25 cellular contexts compared by ENCODE assay signal in genomic region chr11:59192446-59193020, GRCh38. TPM values are rescaled to one million over a fixed set of nuclear protein-coding genes. Genes with fewer than 3 reads are reported as not detected.
DNase-seq lines count a peak whose midpoint lies in the region; ATAC-seq, FAIRE-seq and TF ChIP-seq lines count a peak whose summit lies in the region.
"Had no signal": no experiment of that assay in that cellular context is flagged by ENCODE, and none has a peak within 500 bp of the region (broad histone marks: within the 10 kb centered on the region; RNA-seq: fewer than 3 reads in every experiment).

No MANE protein-coding gene starts in this region.

- TF ChIP-seq POLR2A in right lobe of liver (IDR thresholded peaks at IDR 0.05) (no peak), HepG2 (IDR thresholded peaks at IDR 0.05; ENCODE audit: insufficient read depth in 1 of 2, low read depth in 2 of 2, low read length in 2 of 2) (no peak), stomach (IDR thresholded peaks at IDR 0.05) (no peak)

- peak overlapping the region; percentile 45 for H2BK5ac ChIP-seq in trophoblast cell (ENCODE audit: low read depth, low read length, poor library complexity)

- no peak overlapping the region for H3K4me3 ChIP-seq in right lobe of liver
- no peak overlapping the region for H3K4me3 ChIP-seq in HepG2 (replicated peaks in 1 of 3; ENCODE audit: insufficient read depth in 1 of 3, low read depth in 2 of 3, low read length in 3 of 3)
- peak overlapping the region; percentile 27 for H3K4me3 ChIP-seq in lower lobe of right lung
- no peak overlapping the region for H3K4me3 ChIP-seq in trophoblast cell (ENCODE audit: low read depth, low read length)
- H3K4me3 ChIP-seq in upper lobe of right lung, result peak overlapping the region; percentile 32
- H3K4me3 ChIP-seq in stomach, result no peak overlapping the region
- H3K4me3 ChIP-seq: BLaER1, GM12878, GM23338 had no signal

- intact Hi-C loops in right lobe of liver (cut with DNase I) (no loop called here), HepG2 (cut with micrococcal nuclease; ENCODE audit: unreplicated experiment) (no loop called here), lower lobe of right lung (cut with DNase I) (no loop called here), upper lobe of right lung (cut with DNase I) (no loop called here), stomach (cut with DNase I; ENCODE audit: low total_unique reads) (no loop called here), left colon (cut with DNase I, micrococcal nuclease) (no loop called here)

- WGBS in right lobe of liver (ENCODE audit: insufficient coverage, low coverage, low lambda C conversion rate, missing lambda C conversion rate), result 76% methylated on average over 3 of the region's 4 CpGs
- WGBS in HepG2 (ENCODE audit: low lambda C conversion rate), result 97% methylated on average over 4 of the region's 4 CpGs
- no CpG with 5 or more reads among the region's 4 CpGs for WGBS in trophoblast cell (ENCODE audit: extremely low coverage, insufficient coverage, insufficient read length)
- 65 to 82% (median 73%) methylated on average over 4 of the region's 4 CpGs for WGBS in stomach, 5 donors

- H3K4me2 ChIP-seq in HepG2 (ENCODE audit: low read depth, low read length) (no peak overlapping the region), trophoblast cell (ENCODE audit: low read length) (no peak overlapping the region)
- H3K4me2 ChIP-seq: BLaER1, GM23338 had no signal

- H2AFZ ChIP-seq in HepG2 (ENCODE audit: low read length) (no peak overlapping the region), trophoblast cell (ENCODE audit: insufficient read depth, low read length, poor library complexity) (no peak overlapping the region)
- H2AFZ ChIP-seq: GM23338 had no signal

- H3K9me3 ChIP-seq in right lobe of liver, result no peaks in the 10 kb centered on the region
- no peaks in the 10 kb centered on the region for H3K9me3 ChIP-seq in HepG2 (ENCODE audit: low read length)
- H3K9me3 ChIP-seq in lower lobe of right lung, result no peaks in the 10 kb centered on the region
- no peaks in the 10 kb centered on the region for H3K9me3 ChIP-seq in trophoblast cell (ENCODE audit: insufficient read depth, low read depth, low read length)
- H3K9me3 ChIP-seq in upper lobe of right lung, result no peaks in the 10 kb centered on the region
- H3K9me3 ChIP-seq in stomach, result no peaks in the 10 kb centered on the region
- H3K9me3 ChIP-seq: Caco-2 had no signal

- H3K4me1 ChIP-seq in right lobe of liver (peaks cover 0 to 34% (median 15%) of the 10 kb centered on the region in 4 donors), HepG2 (ENCODE audit: insufficient read depth, low read length) (peaks cover 18% of the 10 kb centered on the region), lower lobe of right lung (peaks cover 47% of the 10 kb centered on the region), trophoblast cell (ENCODE audit: control insufficient read depth in 1 of 2, insufficient read depth in 2 of 2, low read length in 2 of 2) (peaks cover 26 to 32% of the 10 kb centered on the region in 2 experiments), upper lobe of right lung (peaks cover 42% of the 10 kb centered on the region), stomach (peaks cover 17 to 53% (median 32%) of the 10 kb centered on the region in 4 donors)

- peak overlapping the region; percentile 55 for H4K91ac ChIP-seq in trophoblast cell (ENCODE audit: low read depth, low read length)

- TF ChIP-seq RAD21 in HepG2 (CRISPR knock-in tag; IDR thresholded peaks at IDR 0.05), result no peak

- no peak overlapping the region for H3K9ac ChIP-seq in HepG2 (ENCODE audit: insufficient read depth, low read depth, low read length)
- H3K9ac ChIP-seq in trophoblast cell (ENCODE audit: low read length), result no peak overlapping the region
- H3K9ac ChIP-seq: BLaER1 had no signal

- peak overlapping the region; percentile 19 for H2BK12ac ChIP-seq in trophoblast cell (ENCODE audit: low read length)

- ATAC-seq in right lobe of liver, result no peak
- ATAC-seq in HepG2, result no peak
- ATAC-seq in lower lobe of right lung, result no peak
- peak; percentile 3 for ATAC-seq in upper lobe of right lung
- ATAC-seq in GM19467 (IDR thresholded peaks at IDR 0.05; ENCODE audit: unreplicated experiment), result no peak
- ATAC-seq in left colon, result no peak
- ATAC-seq: CD8-positive, alpha-beta T cell; GM12878; GM23338; HCT116 had no signal

- H4K20me1 ChIP-seq in HepG2 (ENCODE audit: insufficient read depth, low read length), result no peaks in the 10 kb centered on the region
- H4K20me1 ChIP-seq: BLaER1 had no signal

- peak overlapping the region in 2 of 3 donors; percentile 73 to 76 for H3K27ac ChIP-seq in right lobe of liver
- H3K27ac ChIP-seq in HepG2 (ENCODE audit: extremely low read length, insufficient read depth, low read length), result no peak overlapping the region
- no peak overlapping the region for H3K27ac ChIP-seq in lower lobe of right lung
- H3K27ac ChIP-seq in trophoblast cell (ENCODE audit: low read depth, low read length), result peak overlapping the region; percentile 74
- peak overlapping the region; percentile 38 for H3K27ac ChIP-seq in upper lobe of right lung
- H3K27ac ChIP-seq in stomach, result no peak overlapping the region
- H3K27ac ChIP-seq: 22Rv1, BLaER1, C4-2B had no signal

- no peak overlapping the region for H3K18ac ChIP-seq in trophoblast cell (ENCODE audit: low read length)

- POLR2A ChIA-PET in HepG2 (lab: Yijun Ruan, JAX), result no interaction called here

- no peak overlapping the region for H3K23ac ChIP-seq in trophoblast cell (ENCODE audit: low read length)

- H4K8ac ChIP-seq in trophoblast cell (ENCODE audit: low read depth, low read length), result peak overlapping the region; percentile 23

- H3K27me3 ChIP-seq in right lobe of liver, result no peaks in the 10 kb centered on the region
- H3K27me3 ChIP-seq in HepG2 (ENCODE audit: control insufficient read depth in 1 of 2, insufficient read depth in 2 of 2, low read length in 2 of 2), result no peaks in the 10 kb centered on the region
- no peaks in the 10 kb centered on the region for H3K27me3 ChIP-seq in lower lobe of right lung (ENCODE audit: low read depth)
- no peaks in the 10 kb centered on the region for H3K27me3 ChIP-seq in trophoblast cell (ENCODE audit: insufficient read depth, low read length)
- no peaks in the 10 kb centered on the region for H3K27me3 ChIP-seq in upper lobe of right lung
- no peaks in the 10 kb centered on the region for H3K27me3 ChIP-seq in stomach
- H3K27me3 ChIP-seq: BLaER1 had no signal

- TF ChIP-seq EP300 in HepG2 (IDR thresholded peaks at IDR 0.05; ENCODE audit: low read depth in 2 of 2, low read length in 2 of 2), result no peak
- no peak for TF ChIP-seq EP300 in HepG2 (CRISPR knock-in tag; IDR thresholded peaks at IDR 0.05; ENCODE audit: borderline replicate concordance)
- TF ChIP-seq EP300 in stomach (IDR thresholded peaks at IDR 0.05), result no peak

- H2AK5ac ChIP-seq in trophoblast cell (ENCODE audit: low read length), result no peak overlapping the region

- TF ChIP-seq CTCF in right lobe of liver (IDR thresholded peaks at IDR 0.05) (no peak), HepG2 (CRISPR knock-in tag; IDR thresholded peaks at IDR 0.05) (no peak), lower lobe of right lung (IDR thresholded peaks at IDR 0.05) (no peak), upper lobe of right lung (IDR thresholded peaks at IDR 0.05) (no peak), stomach (IDR thresholded peaks at IDR 0.05) (no peak)

- BruUV-seq in HepG2 (replicated peaks; lab: Mats Ljungman, UMichigan), result no TSS peak

- CTCF ChIA-PET in HepG2 (lab: Yijun Ruan, JAX; ENCODE audit: low intra/inter-chr PET ratio, low total read pairs), result no interaction called here

- in situ Hi-C loops in HepG2 (cut with HindIII; ENCODE audit: extremely low pct_ligation_motif_present, low pct_unique_long_range_greater_than_20kb), result loop anchor here (25.0 kb wide), 1 partner anchor 495 kb away; no protein-coding TSS in a partner anchor

- H3K79me1 ChIP-seq in trophoblast cell (ENCODE audit: low read length), result peaks cover 22% of the 10 kb centered on the region

- no peak overlapping the region for H3K4ac ChIP-seq in trophoblast cell (ENCODE audit: low read depth, low read length)

- DNase-seq in right lobe of liver, result no peak
- DNase-seq in HepG2 (ENCODE audit: low spot score), result no peak
- DNase-seq in lower lobe of right lung, result no peak
- DNase-seq in trophoblast cell, result peak; percentile 78 to 96
- DNase-seq in upper lobe of right lung, result no peak
- DNase-seq in stomach, result no peak
- DNase-seq in left colon, result no peak
- DNase-seq: Caco-2; CD4-positive, CD25-positive, alpha-beta regulatory T cell; CD8-positive, alpha-beta T cell; DMS153; DND-41; GDM1; H9 had no signal

- no peak overlapping the region for H2BK120ac ChIP-seq in trophoblast cell (ENCODE audit: insufficient read depth, low read length, poor library complexity)

- H3K79me2 ChIP-seq in HepG2 (ENCODE audit: insufficient read depth, low read length), result no peaks in the 10 kb centered on the region
- H3K79me2 ChIP-seq in trophoblast cell (ENCODE audit: control insufficient read depth, insufficient read depth, low read length, poor library complexity), result peaks cover 2% of the 10 kb centered on the region

- FAIRE-seq in HepG2 (lab: Jason Lieb, UNC), result no peak
- FAIRE-seq: A204.1, GM12878, GM19239 had no signal

- H3K14ac ChIP-seq in trophoblast cell (ENCODE audit: low read length), result no peak overlapping the region

- H3K36me3 ChIP-seq in right lobe of liver, result peaks cover 0 to 31% (median 10%) of the 10 kb centered on the region in 4 donors
- H3K36me3 ChIP-seq in HepG2 (replicated peaks in 1 of 2; ENCODE audit: control insufficient read depth in 1 of 2, insufficient read depth in 2 of 2, low read length in 2 of 2), result peaks cover 7% of the 10 kb centered on the region in 2 experiments; a peak in 2 of 5 replicates
- peaks cover 66% of the 10 kb centered on the region for H3K36me3 ChIP-seq in lower lobe of right lung
- H3K36me3 ChIP-seq in trophoblast cell (ENCODE audit: control insufficient read depth in 1 of 2, insufficient read depth in 2 of 2, low read length in 2 of 2), result peaks cover 26 to 40% of the 10 kb centered on the region in 2 experiments
- peaks cover 60% of the 10 kb centered on the region for H3K36me3 ChIP-seq in upper lobe of right lung
- H3K36me3 ChIP-seq in stomach, result peaks cover 15 to 81% (median 71%) of the 10 kb centered on the region in 4 donors

- H4K12ac ChIP-seq in trophoblast cell (ENCODE audit: low read depth, low read length), result no peak overlapping the region

RNA-seq across cellular contexts. Expression of gene MPEG1, which starts 20.2 kb away (rescaled TPM):
- total RNA-seq in right lobe of liver, result 10 to 100 TPM in 2 of 6 experiments, 1 to 10 TPM in 4; 5.6 to 22.6 (median 7.4) TPM
- not detected in 2 replicates for total RNA-seq in HepG2 (2016; rRNA removed; fragmentation: Illumina TruSeq; extraction: Trizol)
- total RNA-seq in HepG2 (2016; cell fraction: cytosol; rRNA removed; fragmentation: Illumina TruSeq; extraction: Trizol; ENCODE audit: low read depth), result not detected in 2 replicates
- total RNA-seq in HepG2 (2016; cell fraction: insoluble cytoplasmic fraction; rRNA removed; fragmentation: Illumina TruSeq; extraction: Trizol), result not detected in 2 replicates
- total RNA-seq in HepG2 (2016; cell fraction: membrane; rRNA removed; fragmentation: Illumina TruSeq; extraction: Trizol), result not detected in 2 replicates
- total RNA-seq in HepG2 (2016; cell fraction: nucleus; rRNA removed; fragmentation: Illumina TruSeq; extraction: Trizol), result not detected in 2 replicates
- polyA plus RNA-seq in HepG2 (2011; rRNA removed), result not detected in 2 replicates
- not detected in 2 replicates for polyA plus RNA-seq in HepG2 (2011; cell fraction: cytosol; rRNA removed)
- polyA plus RNA-seq in HepG2 (2011; cell fraction: nucleus; rRNA removed), result not detected in 2 replicates
- not detected in 2 replicates for polyA plus RNA-seq in HepG2 (2012)
- not detected in 2 replicates for polyA plus RNA-seq in HepG2 (2016; cell fraction: cytosol; fragmentation: Illumina TruSeq; extraction: Trizol; ENCODE audit: low read depth)
- polyA plus RNA-seq in HepG2 (2016; cell fraction: insoluble cytoplasmic fraction; fragmentation: Illumina TruSeq; extraction: Trizol; ENCODE audit: low read depth), result not detected in 2 replicates
- polyA plus RNA-seq in HepG2 (2016; cell fraction: membrane; fragmentation: Illumina TruSeq; extraction: Trizol; ENCODE audit: low read depth), result not detected in 2 replicates
- polyA plus RNA-seq in HepG2 (2016; cell fraction: nucleus; fragmentation: Illumina TruSeq; extraction: Trizol; ENCODE audit: insufficient read depth, low read depth), result not detected in 2 replicates
- not detected in 2 replicates for polyA minus RNA-seq in HepG2 (2011; rRNA and poly(A)+ RNA removed; ENCODE audit: low replicate concordance)
- polyA minus RNA-seq in HepG2 (2011; cell fraction: cytosol; rRNA and poly(A)+ RNA removed), result not detected in 2 replicates
- not detected in 2 replicates for polyA minus RNA-seq in HepG2 (2011; cell fraction: nucleus; rRNA and poly(A)+ RNA removed)
- total RNA-seq in lower lobe of right lung, result 48.9 TPM
- not detected in 2 replicates for polyA plus RNA-seq in trophoblast cell (2013)
- total RNA-seq in upper lobe of right lung, result 34.1 TPM
- total RNA-seq in stomach, result 10 to 100 TPM in 3 of 5 donors, 1 to 10 TPM in 1, not detected in 1; 5.3 to 18.4 (median 16.1) TPM
- 1 to 10 TPM; 1.4 to 5.2 (median 5.0) TPM for polyA plus RNA-seq in stomach
- 10 to 100 TPM in 1 of 2 donors, 1 to 10 TPM in 1; 5.0 to 24.2 TPM for total RNA-seq in left colon
- total RNA-seq: Caco-2, GM23338, H4, H9 had no signal
- polyA plus RNA-seq: AG04450, GM23338 had no signal

RNA-seq across cellular contexts. Expression of gene DTX4, which starts 20.6 kb away (rescaled TPM):
- 10 to 100 TPM; 10.8 to 49.1 (median 22.6) TPM for total RNA-seq in right lobe of liver
- total RNA-seq in HepG2 (2016; rRNA removed; fragmentation: Illumina TruSeq; extraction: Trizol), result 5.6 and 6.9 TPM in 2 replicates
- total RNA-seq in HepG2 (2016; cell fraction: cytosol; rRNA removed; fragmentation: Illumina TruSeq; extraction: Trizol; ENCODE audit: low read depth), result 1.0 and 1.1 TPM in 2 replicates
- 5.8 and 5.9 TPM in 2 replicates for total RNA-seq in HepG2 (2016; cell fraction: insoluble cytoplasmic fraction; rRNA removed; fragmentation: Illumina TruSeq; extraction: Trizol)
- 4.1 and 4.8 TPM in 2 replicates for total RNA-seq in HepG2 (2016; cell fraction: membrane; rRNA removed; fragmentation: Illumina TruSeq; extraction: Trizol)
- total RNA-seq in HepG2 (2016; cell fraction: nucleus; rRNA removed; fragmentation: Illumina TruSeq; extraction: Trizol), result 5.4 and 6.2 TPM in 2 replicates
- 0.50 and 0.67 TPM in 2 replicates for polyA plus RNA-seq in HepG2 (2011; rRNA removed)
- 0.37 and 0.47 TPM in 2 replicates for polyA plus RNA-seq in HepG2 (2011; cell fraction: cytosol; rRNA removed)
- polyA plus RNA-seq in HepG2 (2011; cell fraction: nucleus; rRNA removed), result 2.6 and 3.0 TPM in 2 replicates
- polyA plus RNA-seq in HepG2 (2012), result 0.91 and 0.99 TPM in 2 replicates
- polyA plus RNA-seq in HepG2 (2016; cell fraction: cytosol; fragmentation: Illumina TruSeq; extraction: Trizol; ENCODE audit: low read depth), result 0.53 and 0.69 TPM in 2 replicates
- 5.1 and 5.8 TPM in 2 replicates for polyA plus RNA-seq in HepG2 (2016; cell fraction: insoluble cytoplasmic fraction; fragmentation: Illumina TruSeq; extraction: Trizol; ENCODE audit: low read depth)
- polyA plus RNA-seq in HepG2 (2016; cell fraction: membrane; fragmentation: Illumina TruSeq; extraction: Trizol; ENCODE audit: low read depth), result 2.1 and 2.3 TPM in 2 replicates
- 6.9 and 7.2 TPM in 2 replicates for polyA plus RNA-seq in HepG2 (2016; cell fraction: nucleus; fragmentation: Illumina TruSeq; extraction: Trizol; ENCODE audit: insufficient read depth, low read depth)
- 3.2 and 10.3 TPM in 2 replicates for polyA minus RNA-seq in HepG2 (2011; rRNA and poly(A)+ RNA removed; ENCODE audit: low replicate concordance)
- polyA minus RNA-seq in HepG2 (2011; cell fraction: cytosol; rRNA and poly(A)+ RNA removed), result 1.1 and 1.2 TPM in 2 replicates
- polyA minus RNA-seq in HepG2 (2011; cell fraction: nucleus; rRNA and poly(A)+ RNA removed), result 2.4 and 2.8 TPM in 2 replicates
- 51.7 TPM for total RNA-seq in lower lobe of right lung
- 20.6 and 20.9 TPM in 2 replicates for polyA plus RNA-seq in trophoblast cell (2013)
- total RNA-seq in upper lobe of right lung, result 43.1 TPM
- 10 to 100 TPM; 16.8 to 58.0 (median 38.6) TPM for total RNA-seq in stomach
- polyA plus RNA-seq in stomach, result 10 to 100 TPM in 2 of 3 donors, 1 to 10 TPM in 1; 5.4 to 15.0 (median 13.5) TPM
- total RNA-seq in left colon, result 10 to 100 TPM; 58.4 to 62.4 TPM

RNA-seq across cellular contexts. Expression of gene FAM111A, which starts 49.9 kb away (rescaled TPM):
- total RNA-seq in right lobe of liver, result 10 to 100 TPM; 10.8 to 19.5 (median 16.6) TPM
- total RNA-seq in HepG2 (2016; rRNA removed; fragmentation: Illumina TruSeq; extraction: Trizol), result 13.5 and 17.0 TPM in 2 replicates
- 0.88 and 1.4 TPM in 2 replicates for total RNA-seq in HepG2 (2016; cell fraction: cytosol; rRNA removed; fragmentation: Illumina TruSeq; extraction: Trizol; ENCODE audit: low read depth)
- 14.4 and 15.0 TPM in 2 replicates for total RNA-seq in HepG2 (2016; cell fraction: insoluble cytoplasmic fraction; rRNA removed; fragmentation: Illumina TruSeq; extraction: Trizol)
- total RNA-seq in HepG2 (2016; cell fraction: membrane; rRNA removed; fragmentation: Illumina TruSeq; extraction: Trizol), result 4.5 and 6.7 TPM in 2 replicates
- total RNA-seq in HepG2 (2016; cell fraction: nucleus; rRNA removed; fragmentation: Illumina TruSeq; extraction: Trizol), result 17.0 and 17.9 TPM in 2 replicates
- polyA plus RNA-seq in HepG2 (2011; rRNA removed), result 3.2 and 3.9 TPM in 2 replicates
- polyA plus RNA-seq in HepG2 (2011; cell fraction: cytosol; rRNA removed), result 1.4 and 2.2 TPM in 2 replicates
- 8.9 and 11.1 TPM in 2 replicates for polyA plus RNA-seq in HepG2 (2011; cell fraction: nucleus; rRNA removed)
- polyA plus RNA-seq in HepG2 (2012), result 2.7 and 4.6 TPM in 2 replicates
- 0.55 and 0.80 TPM in 2 replicates for polyA plus RNA-seq in HepG2 (2016; cell fraction: cytosol; fragmentation: Illumina TruSeq; extraction: Trizol; ENCODE audit: low read depth)
- polyA plus RNA-seq in HepG2 (2016; cell fraction: insoluble cytoplasmic fraction; fragmentation: Illumina TruSeq; extraction: Trizol; ENCODE audit: low read depth), result 6.4 and 9.5 TPM in 2 replicates
- 1.7 and 2.3 TPM in 2 replicates for polyA plus RNA-seq in HepG2 (2016; cell fraction: membrane; fragmentation: Illumina TruSeq; extraction: Trizol; ENCODE audit: low read depth)
- 28.5 and 30.8 TPM in 2 replicates for polyA plus RNA-seq in HepG2 (2016; cell fraction: nucleus; fragmentation: Illumina TruSeq; extraction: Trizol; ENCODE audit: insufficient read depth, low read depth)
- polyA minus RNA-seq in HepG2 (2011; rRNA and poly(A)+ RNA removed; ENCODE audit: low replicate concordance), result 2.8 and 25.3 TPM in 2 replicates
- polyA minus RNA-seq in HepG2 (2011; cell fraction: cytosol; rRNA and poly(A)+ RNA removed), result 2.6 and 4.8 TPM in 2 replicates
- polyA minus RNA-seq in HepG2 (2011; cell fraction: nucleus; rRNA and poly(A)+ RNA removed), result 14.2 and 14.3 TPM in 2 replicates
- 68.4 TPM for total RNA-seq in lower lobe of right lung
- 16.6 and 19.2 TPM in 2 replicates for polyA plus RNA-seq in trophoblast cell (2013)
- 60.9 TPM for total RNA-seq in upper lobe of right lung
- total RNA-seq in stomach, result 10 to 100 TPM; 13.6 to 78.2 (median 41.5) TPM
- 10 to 100 TPM in 1 of 3 donors, 1 to 10 TPM in 2; 8.9 to 20.7 (median 9.7) TPM for polyA plus RNA-seq in stomach
- 10 to 100 TPM; 25.0 to 27.8 TPM for total RNA-seq in left colon

Comparison
In these comparisons a context has a peak if more than half of its experiments do, and no peak if none do; other contexts are left out.
1. H3K27ac ChIP-seq: peak in right lobe of liver (2 of 3), trophoblast cell (single experiment) and upper lobe of right lung (single experiment); none in HepG2 (single experiment), lower lobe of right lung (single experiment) and stomach (0 of 5).
2. DNase-seq: peak in trophoblast cell (2 of 2); none in right lobe of liver (0 of 3), HepG2 (single experiment), lower lobe of right lung (single experiment), upper lobe of right lung (single experiment), stomach (single experiment) and left colon (0 of 2).
3. H3K4me3 ChIP-seq: peak in lower lobe of right lung (single experiment) and upper lobe of right lung (single experiment); none in right lobe of liver (0 of 3), HepG2 (0 of 3), trophoblast cell (single experiment) and stomach (0 of 4).